15 cellular contexts compared by ENCODE assay signal in the genomic region with DNA sequence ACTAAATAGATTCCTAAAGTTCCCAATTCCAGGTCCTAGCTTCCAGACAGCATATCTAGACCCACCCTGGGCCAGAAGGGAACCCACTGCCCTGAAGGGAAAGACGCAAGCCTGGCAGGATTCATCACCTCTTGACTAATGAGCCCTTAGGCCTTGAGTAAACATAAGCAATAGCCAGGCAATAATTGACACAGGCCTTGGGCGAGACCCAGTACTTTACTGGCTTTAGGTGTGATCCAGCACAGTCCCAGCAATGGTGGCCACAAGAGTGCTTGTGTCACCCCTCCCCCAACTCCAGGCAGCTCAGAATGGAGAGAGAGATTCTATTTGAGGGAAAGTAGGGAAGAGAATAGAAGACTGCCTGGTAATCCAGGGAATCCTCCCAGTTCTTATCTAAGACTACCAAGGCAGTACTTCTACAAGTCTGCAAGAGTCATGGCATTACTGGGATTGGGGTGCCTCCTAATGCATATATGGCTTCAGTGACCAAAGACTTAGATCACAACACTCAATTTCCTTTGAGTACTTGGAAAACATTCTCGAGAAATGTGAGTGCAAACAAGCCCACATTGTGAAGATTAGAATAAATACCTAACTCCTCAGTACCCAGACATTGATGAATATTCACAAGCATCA. TPM values are rescaled to one million over a fixed set of nuclear protein-coding genes. Genes with fewer than 3 reads are reported as not detected.
"Had no signal": no experiment of that assay in that cellular context is flagged by ENCODE, and none has a peak within 500 bp of the region (broad histone marks: within the 10 kb centered on the region; RNA-seq: fewer than 3 reads in every experiment).

No MANE protein-coding gene starts in this region.

- H3K4me3 ChIP-seq: coronary artery, psoas muscle, sigmoid colon, upper lobe of left lung had no signal

- H3K9me3 ChIP-seq: psoas muscle, sigmoid colon, upper lobe of left lung had no signal

- H3K9me3 Mint-ChIP-seq: activated T-helper 1 cell treated with anti-CD3 and anti-CD28 coated beads, Interleukin-12 subunit alpha, Interleukin-12 subunit beta, Interleukin-2, Interleukin-4 antibody, amounts not matched to agents 30 ng/mL and 10 ng/mL and 1 ng/mL, durations not matched to agents 14 hours and 24 hours and 36 hours had no signal

- DNase-seq: activated CD4-positive, alpha-beta T cell treated with anti-CD3 and anti-CD28 coated beads for 48 hours; activated CD8-positive, alpha-beta memory T cell treated with anti-CD3 and anti-CD28 coated beads, Interleukin-2, amount 50 U/mL, for 48 hours; activated CD8-positive, alpha-beta T cell treated with anti-CD3 and anti-CD28 coated beads, Interleukin-2, amount 10 ng/mL, durations not matched to agents 7 days and 5 days; activated naive CD4-positive, alpha-beta T cell treated with Interleukin-2 at 50 U/mL for 16 hours; caudate nucleus; effector CD8-positive, alpha-beta T cell; immature natural killer cell; nephron progenitor cell; psoas muscle; sigmoid colon; stimulated activated naive CD4-positive, alpha-beta T cell had no signal

- H3K4me1 ChIP-seq: psoas muscle, sigmoid colon, upper lobe of left lung had no signal

- ATAC-seq: activated CD8-positive, alpha-beta T cell treated with anti-CD3 and anti-CD28 coated beads, Interleukin-2, amount 10 ng/mL, durations not matched to agents 7 days and 5 days; psoas muscle had no signal

- H3K4me3 Mint-ChIP-seq: activated CD8-positive, alpha-beta T cell treated with anti-CD3 and anti-CD28 coated beads, Interleukin-2, amount 10 ng/mL, durations not matched to agents 7 days and 5 days; activated T-helper 1 cell treated with anti-CD3 and anti-CD28 coated beads, Interleukin-12 subunit alpha, Interleukin-12 subunit beta, Interleukin-2, Interleukin-4 antibody, amounts not matched to agents 30 ng/mL and 10 ng/mL and 1 ng/mL, durations not matched to agents 14 hours and 24 hours and 36 hours; immature natural killer cell; memory B cell; nephron progenitor cell had no signal

- H3K27me3 ChIP-seq: sigmoid colon, upper lobe of left lung had no signal

- H3K27ac Mint-ChIP-seq: activated CD8-positive, alpha-beta T cell treated with anti-CD3 and anti-CD28 coated beads, Interleukin-2, amount 10 ng/mL, durations not matched to agents 7 days and 5 days; activated T-helper 1 cell treated with anti-CD3 and anti-CD28 coated beads, Interleukin-12 subunit alpha, Interleukin-12 subunit beta, Interleukin-2, Interleukin-4 antibody, amounts not matched to agents 30 ng/mL and 10 ng/mL and 1 ng/mL, durations not matched to agents 14 hours and 24 hours and 36 hours; immature natural killer cell; memory B cell; nephron progenitor cell had no signal

- H3K4me1 Mint-ChIP-seq: immature natural killer cell, memory B cell, nephron progenitor cell had no signal

- H3K36me3 ChIP-seq: sigmoid colon, upper lobe of left lung had no signal

- H3K27ac ChIP-seq: coronary artery, psoas muscle, sigmoid colon, upper lobe of left lung had no signal

RNA-seq across cellular contexts. Expression of a gene that starts 30.4 kb away (rescaled TPM):
- polyA plus RNA-seq: immature natural killer cell had no signal
